12 cellular contexts compared by ENCODE assay signal in the genomic region with DNA sequence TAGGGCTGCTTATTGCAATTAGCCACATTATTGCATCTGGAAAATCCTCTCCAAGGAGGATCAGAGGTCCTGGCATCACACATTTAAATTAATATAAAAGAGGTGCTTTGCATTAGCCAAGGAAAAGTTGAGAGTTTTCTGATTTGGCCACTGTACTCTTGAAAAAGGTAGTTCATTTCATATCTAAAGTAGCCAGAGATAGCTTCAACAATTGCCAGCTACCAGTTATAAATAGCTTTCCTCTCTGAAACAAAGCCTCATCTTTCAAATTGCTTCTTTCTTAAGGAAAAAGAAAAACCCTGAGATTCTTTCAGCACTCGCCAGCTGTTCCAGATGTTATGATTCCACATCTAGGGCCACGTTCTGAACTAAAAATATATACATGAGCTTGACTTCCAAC.
"Had no signal": no experiment of that assay in that cellular context is flagged by ENCODE, and none has a peak within 500 bp of the region (broad histone marks: within the 10 kb centered on the region; RNA-seq: fewer than 3 reads in every experiment).

No MANE protein-coding gene starts in this region.

- H3K36me3 ChIP-seq: neural progenitor cell, ovary, right lobe of liver, sigmoid colon, stomach, thoracic aorta, thyroid gland, tibial nerve, upper lobe of left lung, vagina had no signal

- DNase-seq: ovary, sigmoid colon had no signal

- H3K79me2 ChIP-seq: parathyroid adenoma had no signal

- H3K4me1 ChIP-seq: parathyroid adenoma, sigmoid colon, thyroid gland, vagina had no signal

- H3K9me3 ChIP-seq: ovary, psoas muscle, right lobe of liver, sigmoid colon, stomach, thoracic aorta, thyroid gland, tibial nerve, upper lobe of left lung, vagina had no signal

- H2AFZ ChIP-seq: parathyroid adenoma had no signal

- H3K27ac ChIP-seq: neural progenitor cell, ovary, parathyroid adenoma, psoas muscle, right lobe of liver, sigmoid colon, stomach, thoracic aorta, thyroid gland, upper lobe of left lung, vagina had no signal

- H3K9ac ChIP-seq: neural progenitor cell, parathyroid adenoma had no signal

- H3K27me3 ChIP-seq: neural progenitor cell, ovary, right lobe of liver, stomach, thyroid gland, tibial nerve, upper lobe of left lung, vagina had no signal

- H3K4me3 ChIP-seq: neural progenitor cell, ovary, psoas muscle, right lobe of liver, sigmoid colon, stomach, thoracic aorta, thyroid gland, tibial nerve, upper lobe of left lung, vagina had no signal

- H3K4me2 ChIP-seq: neural progenitor cell had no signal
